ENCODE assay signal across 15 cellular contexts in the genomic region with DNA sequence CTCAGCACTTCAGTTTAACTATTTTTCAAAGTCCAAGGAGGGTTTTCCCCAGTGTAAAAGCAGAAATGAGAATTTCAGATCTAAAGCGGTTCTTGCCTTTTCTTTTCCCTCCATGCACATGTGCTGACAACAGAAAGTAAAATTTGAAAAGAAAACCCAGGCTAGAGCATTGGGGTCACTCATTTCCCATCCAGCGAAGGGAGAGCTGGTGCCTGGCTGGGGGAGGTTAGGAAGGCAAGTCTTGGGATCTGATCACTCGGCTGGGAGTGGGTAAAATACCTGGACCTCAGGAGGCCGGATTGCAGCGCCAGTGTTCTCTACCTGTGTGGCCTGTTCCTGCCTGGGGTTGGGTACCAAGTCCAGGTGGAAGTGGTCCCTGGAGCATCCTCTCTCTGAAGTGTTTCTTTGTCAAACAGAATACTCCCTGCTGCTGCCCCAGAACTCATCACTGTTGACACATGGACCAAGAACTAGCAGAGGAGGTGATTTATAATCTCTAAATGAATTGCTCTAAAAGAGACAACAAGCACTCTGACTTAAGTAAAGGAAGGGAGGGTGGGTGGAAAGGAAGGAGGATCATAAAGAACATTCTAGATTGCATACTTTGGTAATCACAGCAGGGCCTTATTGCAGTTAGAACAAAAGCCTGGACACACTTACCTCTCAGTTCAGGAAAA.
DNase-seq lines count a peak whose midpoint lies in the region; ATAC-seq and TF ChIP-seq lines count a peak whose summit lies in the region.
"Had no signal": no experiment of that assay in that cellular context is flagged by ENCODE, and none has a peak within 500 bp of the region (broad histone marks: within the 10 kb centered on the region; RNA-seq: fewer than 3 reads in every experiment).

No MANE protein-coding gene starts in this region.

- no TSS peak for BruUV-seq in IMR-90 (replicated peaks; lab: Mats Ljungman, UMichigan)

- H3K56ac ChIP-seq in H9 (ENCODE audit: insufficient read length, low read depth, low read length) (no peak overlapping the region), IMR-90 (ENCODE audit: extremely low read depth, insufficient read depth, low read length) (no peak overlapping the region)

- no peak overlapping the region for H2BK20ac ChIP-seq in H9 (ENCODE audit: low read depth, low read length, poor library complexity, severe bottlenecking)
- no peak overlapping the region for H2BK20ac ChIP-seq in IMR-90 (ENCODE audit: low read depth, low read length)

- H3K18ac ChIP-seq in H9 (ENCODE audit: insufficient read length, low read depth, low read length) (no peak overlapping the region), IMR-90 (ENCODE audit: low read depth, low read length) (no peak overlapping the region)

- peaks cover 1 to 23% (median 3%) of the 10 kb centered on the region in 3 experiments; a peak in 5 of 7 replicates for H3K36me3 Mint-ChIP-seq in H9 (ENCODE audit: insufficient read depth in 1 of 3, low read depth in 3 of 3)

- H3K4me3 ChIP-seq in ACC112 (ENCODE audit: low read depth, low read length) (no peak overlapping the region), IMR-90 (ENCODE audit: insufficient read depth, low read depth, low read length) (no peak overlapping the region)

- no peak overlapping the region for H3T11ph ChIP-seq in H9 (ENCODE audit: low read length)

- H3K27me3 ChIP-seq in ACC112 (ENCODE audit: insufficient read depth, low read length) (no peaks in the 10 kb centered on the region), H9 (ENCODE audit: insufficient read depth, low read length) (no peaks in the 10 kb centered on the region), IMR-90 (ENCODE audit: control insufficient read depth, insufficient read depth, low read length) (no peaks in the 10 kb centered on the region)

- H3K27me3 Mint-ChIP-seq in H9 (ENCODE audit: low read depth) = no peaks in the 10 kb centered on the region
- H3K27me3 Mint-ChIP-seq: B cell; central memory CD8-positive, alpha-beta T cell had no signal

- H4K20me1 ChIP-seq in H9 (ENCODE audit: control insufficient read depth, insufficient read depth, insufficient read length) = no peaks in the 10 kb centered on the region
- no peaks in the 10 kb centered on the region for H4K20me1 ChIP-seq in IMR-90 (ENCODE audit: insufficient read depth, low read length)

- no peak overlapping the region for H3K9ac ChIP-seq in H9 (ENCODE audit: extremely low read depth, insufficient read length, low read length)
- H3K9ac ChIP-seq in IMR-90 (ENCODE audit: low read depth, low read length) = no peak overlapping the region

- DNase-seq in H9 (no peak), IMR-90 (no peak), NOMO-1 (lab: John Stamatoyannopoulos, UW; ENCODE audit: unreplicated experiment in 2 of 2) (no peak), ACHN (no peak), iPS-NIHi11 (ENCODE audit: low spot score) (no peak)
- DNase-seq in stimulated activated CD4-positive, alpha-beta T cell treated with anti-CD3 and anti-CD28 coated beads, Interleukin-15, amount 100 ng/mL, for 24 hours = no peak
- DNase-seq: activated T-cell treated with anti-CD3 and anti-CD28 coated beads for 4 hours; GDM1; KBM-7; NCI-H510A; stimulated activated CD4-positive, alpha-beta T cell treated with anti-CD3 and anti-CD28 coated beads, Interleukin-2, amount 100 ng/mL, for 24 hours had no signal

- no peak overlapping the region for H3K4ac ChIP-seq in H9 (ENCODE audit: low read depth, low read length)
- no peak overlapping the region for H3K4ac ChIP-seq in IMR-90 (ENCODE audit: low read depth, low read length)

- TF ChIP-seq CTCF in H9 (conservative IDR thresholded peaks at IDR 0.05) (no peak), IMR-90 (conservative IDR thresholded peaks at IDR 0.05; ENCODE audit: low read depth, low read length) (no peak)

- TF ChIP-seq POLR2A in IMR-90 (IDR thresholded peaks at IDR 0.05; ENCODE audit: low read depth, low read length) = no peak

- peaks cover 21% of the 10 kb centered on the region for H3K9me1 ChIP-seq in IMR-90 (ENCODE audit: insufficient read depth, low read length)

- ATAC-seq in GM18909 (IDR thresholded peaks at IDR 0.05; ENCODE audit: poor library complexity, unreplicated experiment) (peak; percentile 76), IMR-90 (ENCODE audit: low read depth) (no peak)

- in situ Hi-C loops in IMR-90 (cut with MboI; ENCODE audit: low sequenced_read_pairs) (no loop called here), ACHN (cut with HindIII; ENCODE audit: low pct_ligation_motif_present, low pct_unique_long_range_greater_than_20kb, low sequenced_read_pairs) (no loop called here)

- no peak for TF ChIP-seq RAD21 in IMR-90 (IDR thresholded peaks at IDR 0.05; ENCODE audit: low read length)

- peaks cover 21 to 26% of the 10 kb centered on the region in 2 experiments for H3K4me1 Mint-ChIP-seq in H9

- no peak overlapping the region for H3K4me3 Mint-ChIP-seq in H9
- H3K4me3 Mint-ChIP-seq: B cell; central memory CD8-positive, alpha-beta T cell had no signal

- peaks cover 37% of the 10 kb centered on the region for H3K4me1 ChIP-seq in ACC112 (ENCODE audit: control insufficient read depth, insufficient read depth, low read length, unreplicated experiment)
- peaks cover 4% of the 10 kb centered on the region for H3K4me1 ChIP-seq in H9 (ENCODE audit: insufficient read depth, low read length)
- H3K4me1 ChIP-seq in IMR-90 (ENCODE audit: control insufficient read depth, insufficient read depth, low read length) = peaks cover 28% of the 10 kb centered on the region

- no peak overlapping the region for H2AFZ ChIP-seq in ACC112 (ENCODE audit: low read length, unreplicated experiment)
- H2AFZ ChIP-seq in H9 (ENCODE audit: low read length) = no peak overlapping the region
- H2AFZ ChIP-seq in IMR-90 (replicated peaks; ENCODE audit: low read length, poor library complexity) = no peak overlapping the region

- H3K23ac ChIP-seq in H9 (ENCODE audit: insufficient read length, low read depth, low read length) (no peak overlapping the region), IMR-90 (ENCODE audit: low read depth, low read length) (0 out of 2 replicates have a peak overlapping the region, but pooled peaks have one; percentile 12)

- H2BK5ac ChIP-seq in H9 (ENCODE audit: insufficient read length, low read length) = no peak overlapping the region
- H2BK5ac ChIP-seq in IMR-90 (ENCODE audit: low read depth, low read length, poor library complexity, severe bottlenecking) = no peak overlapping the region

- no peaks in the 10 kb centered on the region for H3K79me2 ChIP-seq in ACC112 (ENCODE audit: control insufficient read depth, insufficient read depth, low read length, unreplicated experiment)
- H3K79me2 ChIP-seq in H9 (ENCODE audit: insufficient read depth, low read length) = no peaks in the 10 kb centered on the region

- H3K79me1 ChIP-seq in H9 (ENCODE audit: insufficient read depth, low read depth, low read length, poor library complexity, severe bottlenecking) (no peaks in the 10 kb centered on the region), IMR-90 (ENCODE audit: low read depth in 1 of 2, low read length in 2 of 2) (peaks cover 17 to 45% of the 10 kb centered on the region in 2 experiments)

- WGBS in H9 (ENCODE audit: extremely low coverage, insufficient read length, low lambda C conversion rate) = no CpG with 5 or more reads among the region's 5 CpGs
- no CpG with 5 or more reads among the region's 5 CpGs for WGBS in IMR-90 (ENCODE audit: extremely low coverage in 2 of 2, insufficient read length in 1 of 2), 2 experiments

- H4K91ac ChIP-seq in H9 (ENCODE audit: insufficient read length, low read depth, low read length) = no peak overlapping the region
- no peak overlapping the region; the same call in 1 of the 2 replicates for H4K91ac ChIP-seq in IMR-90 (ENCODE audit: insufficient read depth, low read depth, low read length)

- H3K9me3 Mint-ChIP-seq in H9 = no peaks in the 10 kb centered on the region
- H3K9me3 Mint-ChIP-seq: central memory CD8-positive, alpha-beta T cell had no signal

- H2BK15ac ChIP-seq in H9 (ENCODE audit: low read depth, low read length) (no peak overlapping the region), IMR-90 (ENCODE audit: low read depth, low read length) (no peak overlapping the region)

- dilution Hi-C loops in IMR-90 (cut with HindIII; ENCODE audit: low sequenced_read_pairs, unreplicated experiment) = no loop called here

- H4K8ac ChIP-seq in H9 (replicated peaks; ENCODE audit: insufficient read length, low read depth, low read length) = no peak overlapping the region
- no peak overlapping the region for H4K8ac ChIP-seq in IMR-90 (ENCODE audit: low read depth in 2 of 2, low read length in 2 of 2)

- H4K5ac ChIP-seq in H9 (ENCODE audit: insufficient read length, low read depth, low read length) (no peak overlapping the region), IMR-90 (ENCODE audit: low read depth, low read length) (0 out of 2 replicates have a peak overlapping the region, but pooled peaks have one; percentile 15)

- peak overlapping the region in 2 of 3 experiments; percentile 19 to 25; a peak in 2 of 7 replicates for H3K27ac Mint-ChIP-seq in H9
- H3K27ac Mint-ChIP-seq: B cell had no signal

- no peaks in the 10 kb centered on the region for H3K23me2 ChIP-seq in H9 (ENCODE audit: insufficient read length, low read depth, low read length, poor library complexity, severe bottlenecking)

- H2AK9ac ChIP-seq in IMR-90 (replicated peaks; ENCODE audit: low read depth, low read length, poor library complexity) = peak overlapping the region; percentile 16

- H2BK12ac ChIP-seq in H9 (ENCODE audit: insufficient read length, low read depth, low read length) = no peak overlapping the region

- 0 out of 2 replicates have a peak, but pooled peaks cover 4% of the 10 kb centered on the region for H3K36me3 ChIP-seq in ACC112 (ENCODE audit: insufficient read depth, low read length)
- H3K36me3 ChIP-seq in IMR-90 (ENCODE audit: control insufficient read depth, insufficient read depth, low read length) = peaks cover 9% of the 10 kb centered on the region

- H3K4me2 ChIP-seq in H9 (ENCODE audit: insufficient read depth, insufficient read length, low read length) = no peak overlapping the region
- H3K4me2 ChIP-seq in IMR-90 (ENCODE audit: low read depth, low read length) = no peak overlapping the region

- H3K9me3 ChIP-seq in H9 (ENCODE audit: control insufficient read depth, low read depth, low read length) = no peaks in the 10 kb centered on the region
- no peaks in the 10 kb centered on the region for H3K9me3 ChIP-seq in IMR-90 (ENCODE audit: control insufficient read depth, insufficient read depth, low read length)

- H3K14ac ChIP-seq in H9 (ENCODE audit: insufficient read depth, low read length) (no peak overlapping the region), IMR-90 (replicated peaks; ENCODE audit: low read depth, low read length) (no peak overlapping the region)

- H2AK5ac ChIP-seq in H9 (ENCODE audit: insufficient read length, low read length) = no peak overlapping the region
- peak overlapping the region; percentile 24; the same call in 1 of the 2 replicates for H2AK5ac ChIP-seq in IMR-90 (ENCODE audit: low read depth, low read length)

- H3K27ac ChIP-seq in ACC112 (ENCODE audit: low read depth, low read length) = peak overlapping the region; percentile 52
- H3K27ac ChIP-seq in H9 (ENCODE audit: insufficient read length, low read depth, low read length) = no peak overlapping the region
- H3K27ac ChIP-seq in IMR-90 (ENCODE audit: insufficient read depth, low read length) = peak overlapping the region; percentile 24; the same call in 1 of the 2 replicates

- POLR2A ChIA-PET in IMR-90 (lab: Charles Lee; ENCODE audit: unreplicated experiment) = interaction anchor here (0.6 kb wide), 1 partner anchor 22 kb away, joined by 20 read pairs; no protein-coding TSS in a partner anchor

- H2BK120ac ChIP-seq in H9 (ENCODE audit: low read depth, low read length, poor library complexity, severe bottlenecking) (no peak overlapping the region), IMR-90 (ENCODE audit: low read depth, low read length) (no peak overlapping the region)

- intact Hi-C loops in IMR-90 (cut with micrococcal nuclease) = no loop called here

- CTCF ChIA-PET in IMR-90 (lab: Yijun Ruan, JAX) = interaction anchor here (0.9 to 1.6 kb wide), 2 partner anchors 13 to 323 kb away, joined by 3 to 5 read pairs; no protein-coding TSS in a partner anchor
